In the genomic region with DNA sequence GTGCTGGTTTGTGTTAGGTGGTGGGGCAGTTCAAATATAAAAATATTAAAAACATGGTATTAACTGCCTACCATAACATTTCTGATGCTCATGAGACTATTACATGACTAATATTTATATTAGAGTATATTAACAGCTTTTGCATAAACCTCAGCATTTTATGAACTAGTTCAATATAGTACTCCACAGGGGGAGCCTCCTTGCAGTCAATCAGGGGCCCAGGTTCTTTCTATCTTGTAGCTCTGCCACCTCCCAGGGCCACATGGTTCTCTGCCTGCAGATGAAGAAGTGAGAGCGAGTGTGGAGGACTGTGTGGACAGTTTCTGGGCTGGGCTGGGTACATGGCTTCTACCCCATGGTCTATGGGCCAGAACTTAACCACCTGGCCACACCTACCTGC, we compare ENCODE assay signal across 8 cellular contexts.
"Had no signal": no experiment of that assay in that cellular context is flagged by ENCODE, and none has a peak within 500 bp of the region (broad histone marks: within the 10 kb centered on the region; RNA-seq: fewer than 3 reads in every experiment).

No MANE protein-coding gene starts in this region.

- H3K4me3 ChIP-seq: GM23338 had no signal

- DNase-seq: H9, HCEC 1CT, IMR-90, KBM-7 had no signal

- H2AFZ ChIP-seq: GM23338 had no signal

- FAIRE-seq: H1, H54, HTR-8/SVneo had no signal

- ATAC-seq: GM23338 had no signal

- H3K4me2 ChIP-seq: GM23338 had no signal
